ENCODE assay signal across 14 cellular contexts in genomic region chr2:96914332-96914731, GRCh38. TPM values are rescaled to one million over a fixed set of nuclear protein-coding genes. Genes with fewer than 3 reads are reported as not detected.
A peak's percentile ranks its signal among the peaks of the same experiment; 100 is the strongest.
DNase-seq lines count a peak whose midpoint lies in the region; ATAC-seq and TF ChIP-seq lines count a peak whose summit lies in the region.
"Had no signal": no experiment of that assay in that cellular context is flagged by ENCODE, and none has a peak within 500 bp of the region (broad histone marks: within the 10 kb centered on the region; RNA-seq: fewer than 3 reads in every experiment).

No MANE protein-coding gene starts in this region.

- DNase-seq in AG08395 (ENCODE audit: low spot score) (peak; percentile 25), foreskin keratinocyte (peak in 1 of 2 donors; percentile 29), NCI-H2196 (lab: John Stamatoyannopoulos, UW; ENCODE audit: unreplicated experiment) (no peak), Karpas-422 (no peak)
- DNase-seq in CD4-positive, alpha-beta memory T cell = no peak
- DNase-seq: COR-L47; glutamatergic neuron; NCI-H510A treated with DMSO at 0.1 percent for 48 hours; ovary; SJCRH30; stimulated activated CD4-positive, alpha-beta T cell treated with anti-CD3 and anti-CD28 coated beads, Interleukin-1b, Interleukin-23, amount 100 ng/mL, for 48 hours had no signal

- H3K4me1 ChIP-seq in CD4-positive, alpha-beta memory T cell (ENCODE audit: insufficient read depth, low read length) = peaks cover 64% of the 10 kb centered on the region
- no peaks in the 10 kb centered on the region for H3K4me1 ChIP-seq in foreskin keratinocyte
- H3K4me1 ChIP-seq in Karpas-422 (ENCODE audit: low read length) = no peaks in the 10 kb centered on the region
- H3K4me1 ChIP-seq: SJCRH30 had no signal

- peaks cover 0 to 5% of the 10 kb centered on the region in 2 donors for H3K36me3 Mint-ChIP-seq in CD4-positive, alpha-beta memory T cell
- no peaks in the 10 kb centered on the region for H3K36me3 Mint-ChIP-seq in activated T-helper 17 cell treated with anti-CD3 and anti-CD28 coated beads, Interleukin-2, amount 50 U/mL, for 72 hours (ENCODE audit: low read depth)

- no peaks in the 10 kb centered on the region for H3K79me2 ChIP-seq in Karpas-422 (ENCODE audit: low read length)

- no peaks in the 10 kb centered on the region for H3K27me3 ChIP-seq in CD4-positive, alpha-beta memory T cell (ENCODE audit: insufficient read depth, low read length)
- H3K27me3 ChIP-seq in foreskin keratinocyte = peaks cover 20% of the 10 kb centered on the region
- no peaks in the 10 kb centered on the region for H3K27me3 ChIP-seq in Karpas-422 (ENCODE audit: low read length)
- H3K27me3 ChIP-seq: ovary had no signal

- H3K4me1 Mint-ChIP-seq in CD4-positive, alpha-beta memory T cell = peaks cover 45 to 90% (median 72%) of the 10 kb centered on the region in 4 donors
- H3K4me1 Mint-ChIP-seq in activated T-helper 17 cell treated with anti-CD3 and anti-CD28 coated beads, Interleukin-2, amount 50 U/mL, for 72 hours = peaks cover 35% of the 10 kb centered on the region

- TF ChIP-seq CTCF in foreskin keratinocyte (conservative IDR thresholded peaks at IDR 0.05) = no peak

- intact Hi-C loops in CD4-positive, alpha-beta memory T cell (cut with micrococcal nuclease) = loop anchor here (1.0 to 5.0 kb wide), 2 partner anchors 44 to 48 kb away; partner anchors contain the start of gene SEMA4C

- H3K9me3 Mint-ChIP-seq in CD4-positive, alpha-beta memory T cell = peaks cover 0 to 25% (median 20%) of the 10 kb centered on the region in 8 donors
- H3K9me3 Mint-ChIP-seq in activated T-helper 17 cell treated with anti-CD3 and anti-CD28 coated beads, Interleukin-2, amount 50 U/mL, for 72 hours = peaks cover 3% of the 10 kb centered on the region

- no peak overlapping the region for H2AFZ ChIP-seq in Karpas-422 (ENCODE audit: low read length)

- peaks cover 0 to 4% of the 10 kb centered on the region in 2 donors for H3K9me3 ChIP-seq in CD4-positive, alpha-beta memory T cell (ENCODE audit: control insufficient read depth in 1 of 2, low read length in 2 of 2)
- H3K9me3 ChIP-seq in Karpas-422 (ENCODE audit: low read length) = no peaks in the 10 kb centered on the region
- H3K9me3 ChIP-seq: ovary had no signal

- POLR2A ChIA-PET in CD4-positive, alpha-beta memory T cell (lab: Charles Lee; ENCODE audit: partially characterized antibody) = interaction anchor here (0.6 to 6.4 kb wide), 15 partner anchors 11 to 199 kb away, joined by 3 to 121 read pairs (median 11); partner anchors contain the start of genes ANKRD36, ANKRD39, CNNM3 and SEMA4C

- no peak overlapping the region for H3K9ac ChIP-seq in Karpas-422 (ENCODE audit: low read length)

- H3K4me2 ChIP-seq in Karpas-422 (ENCODE audit: low read depth, low read length, poor library complexity, severe bottlenecking) = no peak overlapping the region

- H3K27ac Mint-ChIP-seq in CD4-positive, alpha-beta memory T cell = peak overlapping the region; percentile 81 to 98 (median 97)
- peak overlapping the region; percentile 91 for H3K27ac Mint-ChIP-seq in activated T-helper 17 cell treated with anti-CD3 and anti-CD28 coated beads, Interleukin-2, amount 50 U/mL, for 72 hours

- no peaks in the 10 kb centered on the region for H3K9me2 ChIP-seq in Karpas-422 (replicated peaks; ENCODE audit: insufficient read depth, low read length)

- no peaks in the 10 kb centered on the region for H3K36me3 ChIP-seq in CD4-positive, alpha-beta memory T cell (ENCODE audit: insufficient read depth, low read length)
- H3K36me3 ChIP-seq in Karpas-422 (ENCODE audit: insufficient read depth, low read length) = no peaks in the 10 kb centered on the region
- H3K36me3 ChIP-seq: ovary, SJCRH30 had no signal

- peak overlapping the region; percentile 83 to 93 (median 88) for H3K4me3 Mint-ChIP-seq in CD4-positive, alpha-beta memory T cell
- peak overlapping the region; percentile 81 for H3K4me3 Mint-ChIP-seq in activated T-helper 17 cell treated with anti-CD3 and anti-CD28 coated beads, Interleukin-2, amount 50 U/mL, for 72 hours

- no peaks in the 10 kb centered on the region for H3K27me3 Mint-ChIP-seq in CD4-positive, alpha-beta memory T cell
- no peaks in the 10 kb centered on the region for H3K27me3 Mint-ChIP-seq in activated T-helper 17 cell treated with anti-CD3 and anti-CD28 coated beads, Interleukin-2, amount 50 U/mL, for 72 hours

- ATAC-seq in activated T-helper 17 cell treated with anti-CD3 and anti-CD28 coated beads, Interleukin-2, amount 50 U/mL, for 72 hours (replicated peaks) = no peak
- ATAC-seq in foreskin keratinocyte (peak; percentile 22), HG02870 (IDR thresholded peaks at IDR 0.05; ENCODE audit: unreplicated experiment) (no peak), HG02938 (IDR thresholded peaks at IDR 0.05; ENCODE audit: unreplicated experiment) (no peak)

- peak overlapping the region; percentile 54 for H3K27ac ChIP-seq in CD4-positive, alpha-beta memory T cell (ENCODE audit: low read depth, low read length)
- no peak overlapping the region for H3K27ac ChIP-seq in foreskin keratinocyte
- H3K27ac ChIP-seq in Karpas-422 (ENCODE audit: low read length) = no peak overlapping the region
- H3K27ac ChIP-seq: ovary, SJCRH30 had no signal

- no peaks in the 10 kb centered on the region for H4K20me1 ChIP-seq in Karpas-422 (ENCODE audit: insufficient read depth, low read depth, low read length)

- CTCF ChIA-PET in CD4-positive, alpha-beta memory T cell (lab: Charles Lee; ENCODE audit: partially characterized antibody) = interaction anchor here (0.6 to 3.3 kb wide), 3 partner anchors 10 to 37 kb away, joined by 3 to 12 read pairs (median 6); no protein-coding TSS in a partner anchor

- peak overlapping the region; percentile 38 to 57 for H3K4me3 ChIP-seq in CD4-positive, alpha-beta memory T cell (ENCODE audit: low read length in 2 of 2)
- no peak overlapping the region for H3K4me3 ChIP-seq in Karpas-422 (ENCODE audit: low read length)
- H3K4me3 ChIP-seq: ovary, SJCRH30 had no signal

RNA-seq across cellular contexts. Expression of gene SEMA4C, which starts 44.5 kb away (rescaled TPM):
- total RNA-seq in CD4-positive, alpha-beta memory T cell = 10 to 100 TPM; 72.6 to 77.0 TPM
- 1 to 10 TPM; 2.3 to 8.1 TPM for polyA plus RNA-seq in CD4-positive, alpha-beta memory T cell
- total RNA-seq in activated T-helper 17 cell treated with anti-CD3 and anti-CD28 coated beads, Interleukin-2, amount 50 U/mL, for 72 hours = 1 to 10 TPM; 8.3 to 9.6 TPM
- total RNA-seq in foreskin keratinocyte = 9.5 and 10.5 TPM in 2 replicates
- polyA plus RNA-seq in foreskin keratinocyte = 6.2 and 6.6 TPM in 2 replicates
- total RNA-seq in Karpas-422 (2014; rRNA removed; shearing (Covaris generic); ENCODE audit: low replicate concordance) = 2.5 and 6.3 TPM in 2 replicates

RNA-seq across cellular contexts. Expression of gene ANKRD39, which starts 56.5 kb away (rescaled TPM):
- total RNA-seq in CD4-positive, alpha-beta memory T cell = 10 to 100 TPM; 24.4 to 24.5 TPM
- polyA plus RNA-seq in CD4-positive, alpha-beta memory T cell = 10 to 100 TPM; 18.7 to 42.5 TPM
- total RNA-seq in activated T-helper 17 cell treated with anti-CD3 and anti-CD28 coated beads, Interleukin-2, amount 50 U/mL, for 72 hours = 10 to 100 TPM; 25.2 to 52.3 TPM
- 10.5 and 10.6 TPM in 2 replicates for total RNA-seq in foreskin keratinocyte
- polyA plus RNA-seq in foreskin keratinocyte = 19.0 and 19.2 TPM in 2 replicates
- total RNA-seq in Karpas-422 (2014; rRNA removed; shearing (Covaris generic); ENCODE audit: low replicate concordance) = 11.1 and 12.5 TPM in 2 replicates
